ENCODE assay signal across 1 cellular context in the genomic region with DNA sequence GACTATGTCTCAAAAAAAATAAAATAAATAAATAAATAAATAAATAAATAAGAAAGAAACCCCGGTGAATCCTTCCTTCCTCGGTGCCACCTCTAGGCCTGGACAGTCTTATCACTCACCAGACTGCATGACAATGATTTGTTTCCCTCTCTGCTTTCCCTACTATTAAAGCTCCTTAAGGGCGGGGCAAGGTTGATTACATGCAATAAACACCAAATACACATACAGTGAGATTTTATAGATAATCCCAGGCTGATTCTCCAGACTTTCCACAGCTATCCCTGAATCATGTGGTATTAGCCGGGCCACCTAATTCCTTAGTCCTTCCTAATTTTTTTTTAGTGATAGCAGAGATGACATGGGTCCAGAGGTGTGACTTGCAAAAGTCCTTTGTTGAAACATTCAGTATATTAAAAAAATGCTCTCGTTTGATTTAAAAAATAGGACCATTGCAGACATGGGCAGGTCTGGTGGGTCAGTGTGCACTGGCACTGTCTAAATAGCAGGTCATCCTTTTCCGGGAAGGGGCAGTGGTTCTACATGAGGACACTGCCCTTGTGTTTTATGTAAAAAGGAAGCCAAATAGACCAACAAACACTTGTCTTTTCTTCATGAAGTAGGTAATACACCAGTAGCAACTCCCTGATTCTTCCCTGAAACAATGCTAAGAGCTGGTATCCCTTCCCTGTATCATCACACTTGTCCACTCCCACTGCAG.
TF ChIP-seq lines count a peak whose summit lies in the region.

No MANE protein-coding gene starts in this region.

TF ChIP-seq in HEK293, 187 proteins besides CTCF, POLR2A, EP300 and RAD21:
- TF ChIP-seq, protein P1, sequence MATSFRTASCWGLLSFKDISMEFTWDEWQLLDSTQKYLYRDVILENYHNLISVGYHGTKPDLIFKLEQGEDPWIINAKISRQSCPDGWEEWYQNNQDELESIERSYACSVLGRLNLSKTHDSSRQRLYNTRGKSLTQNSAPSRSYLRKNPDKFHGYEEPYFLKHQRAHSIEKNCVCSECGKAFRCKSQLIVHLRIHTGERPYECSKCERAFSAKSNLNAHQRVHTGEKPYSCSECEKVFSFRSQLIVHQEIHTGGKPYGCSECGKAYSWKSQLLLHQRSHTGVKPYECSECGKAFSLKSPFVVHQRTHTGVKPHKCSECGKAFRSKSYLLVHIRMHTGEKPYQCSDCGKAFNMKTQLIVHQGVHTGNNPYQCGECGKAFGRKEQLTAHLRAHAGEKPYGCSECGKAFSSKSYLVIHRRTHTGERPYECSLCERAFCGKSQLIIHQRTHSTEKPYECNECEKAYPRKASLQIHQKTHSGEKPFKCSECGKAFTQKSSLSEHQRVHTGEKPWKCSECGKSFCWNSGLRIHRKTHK (tag by site-specific recombination; IDR thresholded peaks at IDR 0.05), result peak; percentile 60
- TF ChIP-seq ZFP3 (tag by site-specific recombination; IDR thresholded peaks at IDR 0.05; ENCODE audit: low read depth), result no peak
TF ChIP-seq in HEK293: peak in this region for 1.
